9 cellular contexts compared by ENCODE assay signal in genomic region chr11:45665933-45666647, GRCh38. TPM values are rescaled to one million over a fixed set of nuclear protein-coding genes. Genes with fewer than 3 reads are reported as not detected.
A peak's percentile ranks its signal among the peaks of the same experiment; 100 is the strongest.
DNase-seq lines count a peak whose midpoint lies in the region; ATAC-seq and TF ChIP-seq lines count a peak whose summit lies in the region.
"Had no signal": no experiment of that assay in that cellular context is flagged by ENCODE, and none has a peak within 500 bp of the region (broad histone marks: within the 10 kb centered on the region; RNA-seq: fewer than 3 reads in every experiment).

No MANE protein-coding gene starts in this region.

- TF ChIP-seq EP300 in sigmoid colon (IDR thresholded peaks at IDR 0.05) = no peak

- no peaks in the 10 kb centered on the region for H3K36me3 ChIP-seq in ES-I3 (ENCODE audit: insufficient read depth, low read length)
- H3K36me3 ChIP-seq in right atrium auricular region = no peaks in the 10 kb centered on the region
- H3K36me3 ChIP-seq in sigmoid colon = no peaks in the 10 kb centered on the region

- peaks cover 25% of the 10 kb centered on the region for H3K4me1 Mint-ChIP-seq in WTC11

- H3K27me3 ChIP-seq in right atrium auricular region (no peaks in the 10 kb centered on the region), sigmoid colon (peaks cover 17 to 38% (median 21%) of the 10 kb centered on the region in 3 donors)

- H3K4me1 ChIP-seq in ES-I3 (ENCODE audit: insufficient read depth, low read length) = peaks cover 38% of the 10 kb centered on the region
- peaks cover 0 to 33% of the 10 kb centered on the region in 2 donors for H3K4me1 ChIP-seq in right atrium auricular region
- peaks cover 0 to 25% (median 22%) of the 10 kb centered on the region in 4 donors for H3K4me1 ChIP-seq in sigmoid colon

- H3K27me3 Mint-ChIP-seq in WTC11 (ENCODE audit: low read depth) = peaks cover 57% of the 10 kb centered on the region

- H3K9me3 ChIP-seq in ES-I3 (ENCODE audit: control insufficient read depth, insufficient read depth, low read length) (no peaks in the 10 kb centered on the region), right atrium auricular region (no peaks in the 10 kb centered on the region), sigmoid colon (no peaks in the 10 kb centered on the region)

- H3K27ac ChIP-seq in right atrium auricular region = peak overlapping the region; percentile 14 to 71
- H3K27ac ChIP-seq in sigmoid colon = peak overlapping the region in 3 of 4 donors; percentile 43 to 50 (median 48)

- no peaks in the 10 kb centered on the region for H3K36me3 Mint-ChIP-seq in WTC11

- H3K4me3 ChIP-seq in right atrium auricular region = peak overlapping the region; percentile 67 to 73
- peak overlapping the region; percentile 21 to 73 (median 62) for H3K4me3 ChIP-seq in sigmoid colon

- H3K4me3 Mint-ChIP-seq in WTC11 = peak overlapping the region; percentile 70

- intact Hi-C loops in sigmoid colon (cut with DNase I) = no loop called here

- no peaks in the 10 kb centered on the region for H3K9me3 Mint-ChIP-seq in WTC11

- no peak for DNase-seq in WTC11 (ENCODE audit: low spot score)
- DNase-seq in right atrium auricular region (ENCODE audit: low spot score) = peak; percentile 79
- peak; percentile 74 for DNase-seq in sigmoid colon
- no peak for DNase-seq in activated gamma-delta T cell (lab: John Stamatoyannopoulos, UW)
- no peak for DNase-seq in GM10266 (ENCODE audit: extremely low spot score)
- DNase-seq in stimulated activated CD4-positive, alpha-beta T cell treated with anti-CD3 and anti-CD28 coated beads, Interleukin-1b, Interleukin-23, amount 100 ng/mL, for 48 hours = no peak
- no peak for DNase-seq in GOT3 (lab: John Stamatoyannopoulos, UW)

- POLR2A ChIA-PET in WTC11 (lab: Charles Lee) = no interaction called here

- H3K27ac Mint-ChIP-seq in WTC11 = no peak overlapping the region

- peak overlapping the region; percentile 25; the same call in 1 of the 2 replicates for H3K9ac ChIP-seq in ES-I3 (ENCODE audit: low read depth, low read length)

- TF ChIP-seq POLR2A in sigmoid colon (IDR thresholded peaks at IDR 0.05) = no peak

- peak; percentile 5; the same call in 1 of the 2 replicates for ATAC-seq in WTC11

- 18 to 34% methylated on average over 10 of the region's 10 CpGs for WGBS in sigmoid colon, 2 donors

- CTCF ChIA-PET in WTC11 (lab: Charles Lee) = interaction anchor here (1.4 to 13.5 kb wide), 5 partner anchors 11 to 295 kb away, joined by 6 to 184 read pairs (median 28); no protein-coding TSS in a partner anchor

- TF ChIP-seq CTCF in WTC11 (IDR thresholded peaks at IDR 0.05) (no peak), right atrium auricular region (IDR thresholded peaks at IDR 0.05) (no peak), sigmoid colon (IDR thresholded peaks at IDR 0.05) (no peak), GM10266 (IDR thresholded peaks at IDR 0.05; ENCODE audit: control insufficient read depth, insufficient read depth, low read depth, missing control alignments) (no peak)

TF ChIP-seq in WTC11, 78 proteins besides CTCF, POLR2A, EP300 and RAD21:
- TF ChIP-seq ZNF423 (CRISPR knock-in tag; IDR thresholded peaks at IDR 0.05) (0 out of 2 replicates have a peak, but pooled peaks have one; percentile 18), MYBL2 (CRISPR knock-in tag; IDR thresholded peaks at IDR 0.05) (no peak)

RNA-seq across cellular contexts. Expression of gene CHST1, which starts 0.7 kb away (rescaled TPM):
- total RNA-seq in WTC11 (2021) (2.4 to 2.6 TPM (median 2.4 TPM) in 3 replicates), right atrium auricular region (1 to 10 TPM; 2.7 to 5.4 TPM), sigmoid colon (1 to 10 TPM in 3 of 4 donors, under 1 TPM in 1; 0.55 to 1.5 (median 1.5) TPM)
- polyA plus RNA-seq in sigmoid colon = 1 to 10 TPM in 1 of 3 donors, under 1 TPM in 2; 0.23 to 1.2 (median 0.60) TPM
- total RNA-seq: mononuclear cell had no signal

Comparison
In these comparisons a context has a peak if more than half of its experiments do, and no peak if none do; other contexts are left out.
1. DNase-seq: peak in right atrium auricular region (single experiment) and sigmoid colon (single experiment); none in WTC11 (single experiment), activated gamma-delta T cell (single experiment), GM10266 (single experiment), stimulated activated CD4-positive, alpha-beta T cell treated with anti-CD3 and anti-CD28 coated beads, Interleukin-1b, Interleukin-23, amount 100 ng/mL, for 48 hours (single experiment) and GOT3 (single experiment).